Comparison of ENCODE assay signal across 13 cellular contexts in genomic region chr7:73974101-73974947, GRCh38. TPM values are rescaled to one million over a fixed set of nuclear protein-coding genes. Genes with fewer than 3 reads are reported as not detected.
"Had no signal": no experiment of that assay in that cellular context is flagged by ENCODE, and none has a peak within 500 bp of the region (broad histone marks: within the 10 kb centered on the region; RNA-seq: fewer than 3 reads in every experiment).

No MANE protein-coding gene starts in this region.

- H3K27ac ChIP-seq: parathyroid adenoma, VCaP had no signal

- H3K27me3 Mint-ChIP-seq: activated naive CD8-positive, alpha-beta T cell treated with anti-CD3 and anti-CD28 coated beads for 36 hours had no signal

- H3K27me3 ChIP-seq: esophagus muscularis mucosa, uterus had no signal

- H3K36me3 Mint-ChIP-seq: activated naive CD8-positive, alpha-beta T cell treated with anti-CD3 and anti-CD28 coated beads for 36 hours had no signal

- H3K27ac Mint-ChIP-seq: activated naive CD8-positive, alpha-beta T cell treated with anti-CD3 and anti-CD28 coated beads for 36 hours; activated T-helper 2 cell treated with anti-CD3 and anti-CD28 coated beads, Interferon-gamma antibody, Interleukin-2, Interleukin-4, amounts not matched to agents 10 μg/mL and 5 μg/mL and 100 μg/mL, durations not matched to agents 14 hours and 24 hours and 36 hours had no signal

- H3K9me3 Mint-ChIP-seq: activated naive CD8-positive, alpha-beta T cell treated with anti-CD3 and anti-CD28 coated beads for 36 hours; activated T-helper 2 cell treated with anti-CD3 and anti-CD28 coated beads, Interferon-gamma antibody, Interleukin-2, Interleukin-4, amounts not matched to agents 10 μg/mL and 5 μg/mL and 100 μg/mL, durations not matched to agents 14 hours and 24 hours and 36 hours; nephron progenitor cell had no signal

- H3K36me3 ChIP-seq: esophagus muscularis mucosa, uterus had no signal

- H3K4me1 ChIP-seq: parathyroid adenoma had no signal

- H3K9me3 ChIP-seq: esophagus muscularis mucosa, uterus had no signal

- H3K4me3 ChIP-seq: esophagus muscularis mucosa, uterus had no signal

- DNase-seq: activated CD4-positive, alpha-beta T cell treated with anti-CD3 and anti-CD28 coated beads for 4 hours; activated naive CD8-positive, alpha-beta T cell treated with anti-CD3 and anti-CD28 coated beads for 36 hours; hypothalamus; mammary epithelial cell; stimulated activated CD4-positive, alpha-beta T cell treated with anti-CD3 and anti-CD28 coated beads, Interleukin-2, amount 100 ng/mL, for 48 hours; stimulated activated naive CD4-positive, alpha-beta T cell treated with Interleukin-2 at 50 U/mL for 16 hours; uterus had no signal

- H3K4me3 Mint-ChIP-seq: activated naive CD8-positive, alpha-beta T cell treated with anti-CD3 and anti-CD28 coated beads for 36 hours; nephron progenitor cell had no signal

RNA-seq across cellular contexts. Expression of gene ELN, which starts 53.6 kb away (rescaled TPM):
- total RNA-seq: activated naive CD8-positive, alpha-beta T cell treated with anti-CD3 and anti-CD28 coated beads for 36 hours; activated T-helper 2 cell treated with anti-CD3 and anti-CD28 coated beads, Interferon-gamma antibody, Interleukin-2, Interleukin-4, amounts not matched to agents 10 μg/mL and 5 μg/mL and 100 μg/mL, durations not matched to agents 14 hours and 24 hours and 36 hours; SK-MEL-5 had no signal
